ENCODE assay signal across 8 cellular contexts in the genomic region with DNA sequence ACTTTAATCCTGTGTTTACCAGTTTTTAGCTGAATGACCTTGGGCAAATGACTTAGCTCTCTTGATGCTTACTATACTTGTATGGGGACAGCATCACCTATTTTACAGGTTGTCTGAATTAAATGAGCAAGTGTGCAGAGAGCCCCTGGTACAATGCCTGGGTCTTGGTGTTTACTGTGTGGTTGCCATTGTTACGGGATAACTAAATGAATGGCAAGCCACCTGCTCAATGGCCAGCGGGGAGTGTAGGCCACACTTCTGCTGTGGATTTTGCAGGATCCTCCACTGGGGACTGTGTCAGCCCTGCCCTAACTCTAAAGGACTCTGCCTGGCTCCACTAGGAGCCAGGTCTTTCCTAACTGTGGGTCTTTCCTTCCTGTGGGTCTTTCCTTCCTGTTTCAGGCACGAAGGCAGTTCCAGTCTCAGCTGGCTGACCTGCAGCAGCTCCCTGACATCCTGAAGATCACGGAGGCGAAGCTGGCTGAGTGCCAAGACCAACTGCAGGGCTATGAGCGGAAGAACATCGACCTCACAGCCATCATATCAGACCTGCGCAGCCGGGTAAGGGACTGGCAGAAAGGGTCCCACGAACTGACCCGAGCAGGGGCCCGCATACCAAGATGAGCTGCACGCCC. TPM values are rescaled to one million over a fixed set of nuclear protein-coding genes. Genes with fewer than 3 reads are reported as not detected.
A peak's percentile ranks its signal among the peaks of the same experiment; 100 is the strongest.
DNase-seq lines count a peak whose midpoint lies in the region; TF ChIP-seq lines count a peak whose summit lies in the region.

No MANE protein-coding gene starts in this region.

- no peak for TF ChIP-seq POLR2A in ovary (IDR thresholded peaks at IDR 0.05)

- H3K9me3 ChIP-seq in ovary (no peaks in the 10 kb centered on the region), mammary epithelial cell (replicated peaks; ENCODE audit: insufficient read depth, low read length) (no peaks in the 10 kb centered on the region)

- no peaks in the 10 kb centered on the region for H4K20me1 ChIP-seq in mammary epithelial cell (ENCODE audit: insufficient read depth, low read length)

- no peak for TF ChIP-seq CTCF in epithelial cell of proximal tubule (conservative IDR thresholded peaks at IDR 0.05; ENCODE audit: low read depth, low read length)
- no peak for TF ChIP-seq CTCF in ovary (IDR thresholded peaks at IDR 0.05)
- no peak for TF ChIP-seq CTCF in mammary epithelial cell (conservative IDR thresholded peaks at IDR 0.05 in 1 of 2, IDR thresholded peaks at IDR 0.05 in 1 of 2; ENCODE audit: extremely low read depth in 1 of 2, insufficient read depth in 1 of 2, low read depth in 1 of 2, low read length in 2 of 2)

- in situ Hi-C loops in KBM-7 (cut with MboI; ENCODE audit: low pct_unique_long_range_greater_than_20kb, low sequenced_read_pairs) (no loop called here), mammary epithelial cell (cut with MboI; ENCODE audit: low sequenced_read_pairs in 2 of 2) (no loop called here)

- DNase-seq in KBM-7 (peak; percentile 96), NCI-H345 (lab: John Stamatoyannopoulos, UW) (peak; percentile 62), epithelial cell of proximal tubule (ENCODE audit: low read depth) (peak; percentile 13), ovary (peak; percentile 37 to 73 (median 63)), NCI-H1694 (lab: John Stamatoyannopoulos, UW) (no peak), HuH-7.5 (ENCODE audit: low spot score) (no peak), mammary epithelial cell (no peak), GM03348 (ENCODE audit: low spot score) (no peak)

- H3K4me2 ChIP-seq in mammary epithelial cell (ENCODE audit: insufficient read depth, low read depth, low read length) = no peak overlapping the region

- H3K27ac ChIP-seq in ovary (no peak overlapping the region), mammary epithelial cell (ENCODE audit: insufficient read depth, low read depth, low read length) (no peak overlapping the region)

- intact Hi-C loops in ovary (cut with DNase I) (no loop called here), mammary epithelial cell (cut with micrococcal nuclease) (no loop called here)

- H3K4me1 ChIP-seq in ovary (ENCODE audit: insufficient read depth) (no peaks in the 10 kb centered on the region), mammary epithelial cell (ENCODE audit: insufficient read depth, low read length) (peaks cover 12% of the 10 kb centered on the region)

- BruUV-seq in mammary epithelial cell (replicated peaks; lab: Mats Ljungman, UMichigan) = no TSS peak

- TF ChIP-seq EP300 in ovary (IDR thresholded peaks at IDR 0.05) = no peak

- no peaks in the 10 kb centered on the region for H3K79me2 ChIP-seq in mammary epithelial cell (ENCODE audit: insufficient read depth, low read length)

- dilution Hi-C loops in mammary epithelial cell (cut with HindIII; ENCODE audit: low sequenced_read_pairs) = no loop called here

- 34 to 35% (median 35%) methylated on average over 13 of the region's 13 CpGs for WGBS in ovary, 3 donors
- 60% methylated on average over 13 of the region's 13 CpGs for WGBS in mammary epithelial cell (ENCODE audit: low coverage, missing lambda C conversion rate)

- H3K36me3 ChIP-seq in ovary (no peaks in the 10 kb centered on the region), mammary epithelial cell (ENCODE audit: insufficient read depth, low read length) (peaks cover 5% of the 10 kb centered on the region)

- H3K27me3 ChIP-seq in ovary (no peaks in the 10 kb centered on the region), mammary epithelial cell (ENCODE audit: insufficient read depth, low read length) (no peaks in the 10 kb centered on the region)

- no peak overlapping the region for H3K9ac ChIP-seq in mammary epithelial cell (ENCODE audit: insufficient read depth, low read length)

- CTCF ChIA-PET in mammary epithelial cell (lab: Charles Lee; ENCODE audit: low non-redundant PET) = no interaction called here

- H2AFZ ChIP-seq in mammary epithelial cell (ENCODE audit: low read depth, low read length) = no peak overlapping the region

- no peak overlapping the region for H3K4me3 ChIP-seq in epithelial cell of proximal tubule (ENCODE audit: low read depth, low read length)
- H3K4me3 ChIP-seq in ovary = no peak overlapping the region
- H3K4me3 ChIP-seq in mammary epithelial cell (replicated peaks in 1 of 3; ENCODE audit: insufficient read depth in 1 of 3, low read depth in 2 of 3, low read length in 3 of 3) = no peak overlapping the region

RNA-seq across cellular contexts. Expression of gene GLE1, which starts 10.3 kb away (rescaled TPM):
- total RNA-seq in epithelial cell of proximal tubule (25.4 and 28.8 TPM in 2 replicates), ovary (10 to 100 TPM; 12.4 to 20.2 (median 19.0) TPM), mammary epithelial cell (10 to 100 TPM; 19.7 to 28.8 TPM)
- polyA plus RNA-seq in ovary (10 to 100 TPM; 14.0 to 28.2 TPM), mammary epithelial cell (21.9 TPM)
- 29.4 TPM for polyA minus RNA-seq in mammary epithelial cell

RNA-seq across cellular contexts. Expression of gene ODF2, which starts 38.4 kb away (rescaled TPM):
- total RNA-seq in epithelial cell of proximal tubule = 32.6 and 38.2 TPM in 2 replicates
- 10 to 100 TPM in 6 of 7 donors, 1 to 10 TPM in 1; 9.7 to 26.5 (median 20.3) TPM for total RNA-seq in ovary
- 10 to 100 TPM; 14.6 to 23.9 TPM for polyA plus RNA-seq in ovary
- 10 to 100 TPM; 20.5 to 36.5 TPM for total RNA-seq in mammary epithelial cell
- polyA plus RNA-seq in mammary epithelial cell = 12.5 TPM
- 32.7 TPM for polyA minus RNA-seq in mammary epithelial cell

RNA-seq across cellular contexts. Expression of gene SPTAN1, which starts 58.2 kb away (rescaled TPM):
- 166 and 193 TPM in 2 replicates for total RNA-seq in epithelial cell of proximal tubule
- total RNA-seq in ovary = 100 to 1,000 TPM; 140 to 301 (median 261) TPM
- 100 to 1,000 TPM; 120 to 241 TPM for polyA plus RNA-seq in ovary
- 100 to 1,000 TPM; 257 to 307 TPM for total RNA-seq in mammary epithelial cell
- polyA plus RNA-seq in mammary epithelial cell = 97.7 TPM
- 1,181 TPM for polyA minus RNA-seq in mammary epithelial cell

Comparison
In these comparisons a context has a peak if more than half of its experiments do, and no peak if none do; other contexts are left out.
1. DNase-seq: peak in KBM-7 (single experiment), NCI-H345 (single experiment), epithelial cell of proximal tubule (single experiment) and ovary (5 of 5); none in NCI-H1694 (single experiment), HuH-7.5 (single experiment), mammary epithelial cell (single experiment) and GM03348 (single experiment).